In genomic region chr2:20868377-20868776, GRCh38 we compare ENCODE assay signal across 1 cellular context.
TF ChIP-seq lines count a peak whose summit lies in the region.

No MANE protein-coding gene starts in this region.

TF ChIP-seq in GM12878, 131 proteins besides CTCF, POLR2A, EP300 and RAD21 (continued from another document and continues in another):
- no peak for TF ChIP-seq FOXK2 (IDR thresholded peaks at IDR 0.05)
- no peak for TF ChIP-seq WRNIP1 (IDR thresholded peaks at IDR 0.05; ENCODE audit: borderline replicate concordance, low read depth, low read length)
- peak; percentile 62; the same call in 1 of the 2 replicates for TF ChIP-seq CREM (IDR thresholded peaks at IDR 0.05; ENCODE audit: low read depth)
- no peak for TF ChIP-seq ETV6 (conservative IDR thresholded peaks at IDR 0.05 in 1 of 2, IDR thresholded peaks at IDR 0.05 in 1 of 2; ENCODE audit: borderline replicate concordance in 1 of 2, low read depth in 1 of 2)
- no peak for TF ChIP-seq BCLAF1 (IDR thresholded peaks at IDR 0.05)
- TF ChIP-seq CUX1 (IDR thresholded peaks at IDR 0.05; ENCODE audit: insufficient replicate concordance, low read depth, low read length) = no peak
- peak; percentile 93 for TF ChIP-seq CBFB (IDR thresholded peaks at IDR 0.05; ENCODE audit: low read depth)
- peak; percentile 83 for TF ChIP-seq TCF3 (IDR thresholded peaks at IDR 0.05; ENCODE audit: borderline replicate concordance, insufficient read depth, low read depth, low read length)
- no peak for TF ChIP-seq ESRRA (IDR thresholded peaks at IDR 0.05; ENCODE audit: low read length)
- no peak for TF ChIP-seq KAT2A (conservative IDR thresholded peaks at IDR 0.05; ENCODE audit: control insufficient read depth, low read depth, low read length)
- peak; percentile 49; the same call in 1 of the 2 replicates for TF ChIP-seq BCL11A (IDR thresholded peaks at IDR 0.05; ENCODE audit: low read depth, low read length)
- no peak for TF ChIP-seq TAF1 (IDR thresholded peaks at IDR 0.05; ENCODE audit: borderline replicate concordance, low read depth, low read length)
- TF ChIP-seq, protein P1, sequence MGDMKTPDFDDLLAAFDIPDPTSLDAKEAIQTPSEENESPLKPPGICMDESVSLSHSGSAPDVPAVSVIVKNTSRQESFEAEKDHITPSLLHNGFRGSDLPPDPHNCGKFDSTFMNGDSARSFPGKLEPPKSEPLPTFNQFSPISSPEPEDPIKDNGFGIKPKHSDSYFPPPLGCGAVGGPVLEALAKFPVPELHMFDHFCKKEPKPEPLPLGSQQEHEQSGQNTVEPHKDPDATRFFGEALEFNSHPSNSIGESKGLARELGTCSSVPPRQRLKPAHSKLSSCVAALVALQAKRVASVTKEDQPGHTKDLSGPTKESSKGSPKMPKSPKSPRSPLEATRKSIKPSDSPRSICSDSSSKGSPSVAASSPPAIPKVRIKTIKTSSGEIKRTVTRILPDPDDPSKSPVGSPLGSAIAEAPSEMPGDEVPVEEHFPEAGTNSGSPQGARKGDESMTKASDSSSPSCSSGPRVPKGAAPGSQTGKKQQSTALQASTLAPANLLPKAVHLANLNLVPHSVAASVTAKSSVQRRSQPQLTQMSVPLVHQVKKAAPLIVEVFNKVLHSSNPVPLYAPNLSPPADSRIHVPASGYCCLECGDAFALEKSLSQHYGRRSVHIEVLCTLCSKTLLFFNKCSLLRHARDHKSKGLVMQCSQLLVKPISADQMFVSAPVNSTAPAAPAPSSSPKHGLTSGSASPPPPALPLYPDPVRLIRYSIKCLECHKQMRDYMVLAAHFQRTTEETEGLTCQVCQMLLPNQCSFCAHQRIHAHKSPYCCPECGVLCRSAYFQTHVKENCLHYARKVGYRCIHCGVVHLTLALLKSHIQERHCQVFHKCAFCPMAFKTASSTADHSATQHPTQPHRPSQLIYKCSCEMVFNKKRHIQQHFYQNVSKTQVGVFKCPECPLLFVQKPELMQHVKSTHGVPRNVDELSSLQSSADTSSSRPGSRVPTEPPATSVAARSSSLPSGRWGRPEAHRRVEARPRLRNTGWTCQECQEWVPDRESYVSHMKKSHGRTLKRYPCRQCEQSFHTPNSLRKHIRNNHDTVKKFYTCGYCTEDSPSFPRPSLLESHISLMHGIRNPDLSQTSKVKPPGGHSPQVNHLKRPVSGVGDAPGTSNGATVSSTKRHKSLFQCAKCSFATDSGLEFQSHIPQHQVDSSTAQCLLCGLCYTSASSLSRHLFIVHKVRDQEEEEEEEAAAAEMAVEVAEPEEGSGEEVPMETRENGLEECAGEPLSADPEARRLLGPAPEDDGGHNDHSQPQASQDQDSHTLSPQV (IDR thresholded peaks at IDR 0.05) = no peak
- TF ChIP-seq PAX5 (IDR thresholded peaks at IDR 0.05; ENCODE audit: borderline replicate concordance, low read depth, low read length) = peak; percentile 59; the same call in 1 of the 2 replicates
- TF ChIP-seq, protein P2, sequence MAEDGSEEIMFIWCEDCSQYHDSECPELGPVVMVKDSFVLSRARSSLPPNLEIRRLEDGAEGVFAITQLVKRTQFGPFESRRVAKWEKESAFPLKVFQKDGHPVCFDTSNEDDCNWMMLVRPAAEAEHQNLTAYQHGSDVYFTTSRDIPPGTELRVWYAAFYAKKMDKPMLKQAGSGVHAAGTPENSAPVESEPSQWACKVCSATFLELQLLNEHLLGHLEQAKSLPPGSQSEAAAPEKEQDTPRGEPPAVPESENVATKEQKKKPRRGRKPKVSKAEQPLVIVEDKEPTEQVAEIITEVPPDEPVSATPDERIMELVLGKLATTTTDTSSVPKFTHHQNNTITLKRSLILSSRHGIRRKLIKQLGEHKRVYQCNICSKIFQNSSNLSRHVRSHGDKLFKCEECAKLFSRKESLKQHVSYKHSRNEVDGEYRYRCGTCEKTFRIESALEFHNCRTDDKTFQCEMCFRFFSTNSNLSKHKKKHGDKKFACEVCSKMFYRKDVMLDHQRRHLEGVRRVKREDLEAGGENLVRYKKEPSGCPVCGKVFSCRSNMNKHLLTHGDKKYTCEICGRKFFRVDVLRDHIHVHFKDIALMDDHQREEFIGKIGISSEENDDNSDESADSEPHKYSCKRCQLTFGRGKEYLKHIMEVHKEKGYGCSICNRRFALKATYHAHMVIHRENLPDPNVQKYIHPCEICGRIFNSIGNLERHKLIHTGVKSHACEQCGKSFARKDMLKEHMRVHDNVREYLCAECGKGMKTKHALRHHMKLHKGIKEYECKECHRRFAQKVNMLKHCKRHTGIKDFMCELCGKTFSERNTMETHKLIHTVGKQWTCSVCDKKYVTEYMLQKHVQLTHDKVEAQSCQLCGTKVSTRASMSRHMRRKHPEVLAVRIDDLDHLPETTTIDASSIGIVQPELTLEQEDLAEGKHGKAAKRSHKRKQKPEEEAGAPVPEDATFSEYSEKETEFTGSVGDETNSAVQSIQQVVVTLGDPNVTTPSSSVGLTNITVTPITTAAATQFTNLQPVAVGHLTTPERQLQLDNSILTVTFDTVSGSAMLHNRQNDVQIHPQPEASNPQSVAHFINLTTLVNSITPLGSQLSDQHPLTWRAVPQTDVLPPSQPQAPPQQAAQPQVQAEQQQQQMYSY (CRISPR knock-in tag; IDR thresholded peaks at IDR 0.05) = no peak
- TF ChIP-seq SUZ12 (IDR thresholded peaks at IDR 0.05; ENCODE audit: unreplicated experiment) = no peak
- TF ChIP-seq HDAC2 (IDR thresholded peaks at IDR 0.05) = no peak
- no peak for TF ChIP-seq MYB (IDR thresholded peaks at IDR 0.05; ENCODE audit: borderline replicate concordance, low read depth, low read length)
- TF ChIP-seq EED (IDR thresholded peaks at IDR 0.05; ENCODE audit: low read depth) = no peak
- TF ChIP-seq, protein P3, sequence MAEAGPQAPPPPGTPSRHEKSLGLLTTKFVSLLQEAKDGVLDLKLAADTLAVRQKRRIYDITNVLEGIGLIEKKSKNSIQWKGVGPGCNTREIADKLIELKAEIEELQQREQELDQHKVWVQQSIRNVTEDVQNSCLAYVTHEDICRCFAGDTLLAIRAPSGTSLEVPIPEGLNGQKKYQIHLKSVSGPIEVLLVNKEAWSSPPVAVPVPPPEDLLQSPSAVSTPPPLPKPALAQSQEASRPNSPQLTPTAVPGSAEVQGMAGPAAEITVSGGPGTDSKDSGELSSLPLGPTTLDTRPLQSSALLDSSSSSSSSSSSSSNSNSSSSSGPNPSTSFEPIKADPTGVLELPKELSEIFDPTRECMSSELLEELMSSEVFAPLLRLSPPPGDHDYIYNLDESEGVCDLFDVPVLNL (IDR thresholded peaks at IDR 0.05; ENCODE audit: low read depth, low read length) = no peak
- no peak for TF ChIP-seq MTA2 (IDR thresholded peaks at IDR 0.05; ENCODE audit: low read depth)
- TF ChIP-seq, protein P4, sequence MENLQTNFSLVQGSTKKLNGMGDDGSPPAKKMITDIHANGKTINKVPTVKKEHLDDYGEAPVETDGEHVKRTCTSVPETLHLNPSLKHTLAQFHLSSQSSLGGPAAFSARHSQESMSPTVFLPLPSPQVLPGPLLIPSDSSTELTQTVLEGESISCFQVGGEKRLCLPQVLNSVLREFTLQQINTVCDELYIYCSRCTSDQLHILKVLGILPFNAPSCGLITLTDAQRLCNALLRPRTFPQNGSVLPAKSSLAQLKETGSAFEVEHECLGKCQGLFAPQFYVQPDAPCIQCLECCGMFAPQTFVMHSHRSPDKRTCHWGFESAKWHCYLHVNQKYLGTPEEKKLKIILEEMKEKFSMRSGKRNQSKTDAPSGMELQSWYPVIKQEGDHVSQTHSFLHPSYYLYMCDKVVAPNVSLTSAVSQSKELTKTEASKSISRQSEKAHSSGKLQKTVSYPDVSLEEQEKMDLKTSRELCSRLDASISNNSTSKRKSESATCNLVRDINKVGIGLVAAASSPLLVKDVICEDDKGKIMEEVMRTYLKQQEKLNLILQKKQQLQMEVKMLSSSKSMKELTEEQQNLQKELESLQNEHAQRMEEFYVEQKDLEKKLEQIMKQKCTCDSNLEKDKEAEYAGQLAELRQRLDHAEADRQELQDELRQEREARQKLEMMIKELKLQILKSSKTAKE (IDR thresholded peaks at IDR 0.05; ENCODE audit: low read depth, poor library complexity, severe bottlenecking) = no peak
- TF ChIP-seq STAT1 (conservative IDR thresholded peaks at IDR 0.05) = no peak
- peak; percentile 44; the same call in 1 of the 2 replicates for TF ChIP-seq MLLT1 (IDR thresholded peaks at IDR 0.05)
- peak; percentile 24; the same call in 1 of the 2 replicates for TF ChIP-seq JUND (IDR thresholded peaks at IDR 0.05; ENCODE audit: low read depth, low read length)
- TF ChIP-seq IKZF1 (conservative IDR thresholded peaks at IDR 0.05) = 0 out of 2 replicates have a peak, but pooled peaks have one; percentile 25
- TF ChIP-seq ZNF384 (IDR thresholded peaks at IDR 0.05; ENCODE audit: borderline replicate concordance, low read depth, low read length) = no peak
- TF ChIP-seq PBX3 (IDR thresholded peaks at IDR 0.05; ENCODE audit: insufficient replicate concordance, low read depth, low read length) = no peak
- peak; percentile 44 for TF ChIP-seq BCL3 (IDR thresholded peaks at IDR 0.05; ENCODE audit: borderline replicate concordance, insufficient read depth, low read depth, low read length, poor library complexity, severe bottlenecking)
- no peak for TF ChIP-seq FOS (IDR thresholded peaks at IDR 0.05; ENCODE audit: borderline replicate concordance, extremely low read depth, insufficient read length)
